Comparison of ENCODE assay signal across 8 cellular contexts in genomic region chr5:103808464-103809106, GRCh38.
A peak's percentile ranks its signal among the peaks of the same experiment; 100 is the strongest.
DNase-seq lines count a peak whose midpoint lies in the region; ATAC-seq and TF ChIP-seq lines count a peak whose summit lies in the region.

No MANE protein-coding gene starts in this region.

- intact Hi-C loops in mammary epithelial cell (cut with micrococcal nuclease) (loop anchor here (1.0 to 5.0 kb wide), 3 partner anchors 226 to 605 kb away; no protein-coding TSS in a partner anchor), lower lobe of right lung (cut with DNase I) (no loop called here)

- TF ChIP-seq CTCF in HL-60 (IDR thresholded peaks at IDR 0.05; ENCODE audit: insufficient read depth, low read length) (peak; percentile 44), mammary epithelial cell (conservative IDR thresholded peaks at IDR 0.05 in 1 of 2, IDR thresholded peaks at IDR 0.05 in 1 of 2; ENCODE audit: extremely low read depth in 1 of 2, insufficient read depth in 1 of 2, low read depth in 1 of 2, low read length in 2 of 2) (peak; percentile 99 to 100), lower lobe of right lung (IDR thresholded peaks at IDR 0.05) (peak; percentile 64)

- no peaks in the 10 kb centered on the region for H3K36me3 ChIP-seq in mammary epithelial cell (ENCODE audit: insufficient read depth, low read length)
- no peaks in the 10 kb centered on the region for H3K36me3 ChIP-seq in lower lobe of right lung

- no peak overlapping the region for H3K27ac ChIP-seq in HL-60 (replicated peaks)
- H3K27ac ChIP-seq in mammary epithelial cell (ENCODE audit: insufficient read depth, low read depth, low read length) = no peak overlapping the region
- H3K27ac ChIP-seq in lower lobe of right lung = no peak overlapping the region

- H3K4me2 ChIP-seq in mammary epithelial cell (ENCODE audit: insufficient read depth, low read depth, low read length) = no peak overlapping the region

- CTCF ChIA-PET in mammary epithelial cell (lab: Charles Lee; ENCODE audit: low non-redundant PET) = interaction anchor here (0.5 to 1.0 kb wide), 4 partner anchors 42 to 597 kb away, joined by 3 to 10 read pairs (median 4); no protein-coding TSS in a partner anchor

- H3K79me2 ChIP-seq in mammary epithelial cell (ENCODE audit: insufficient read depth, low read length) = no peaks in the 10 kb centered on the region

- no TSS peak for BruUV-seq in mammary epithelial cell (replicated peaks; lab: Mats Ljungman, UMichigan)

- H3K27me3 ChIP-seq in HL-60 (ENCODE audit: insufficient read depth, poor library complexity, severe bottlenecking) (no peaks in the 10 kb centered on the region), mammary epithelial cell (ENCODE audit: insufficient read depth, low read length) (no peaks in the 10 kb centered on the region), lower lobe of right lung (ENCODE audit: low read depth) (no peaks in the 10 kb centered on the region)

- 0% methylated on average over 3 of the region's 3 CpGs for WGBS in mammary epithelial cell (ENCODE audit: low coverage, missing lambda C conversion rate)

- H3K4me3 ChIP-seq in HL-60 (replicated peaks; ENCODE audit: insufficient read depth, low read length) (no peak overlapping the region), mammary epithelial cell (replicated peaks in 1 of 3; ENCODE audit: insufficient read depth in 1 of 3, low read depth in 2 of 3, low read length in 3 of 3) (no peak overlapping the region), lower lobe of right lung (no peak overlapping the region)

- no peak overlapping the region for H2AFZ ChIP-seq in mammary epithelial cell (ENCODE audit: low read depth, low read length)

- ATAC-seq in GM21360 (IDR thresholded peaks at IDR 0.05; ENCODE audit: unreplicated experiment) = peak; percentile 97
- ATAC-seq in lower lobe of right lung = peak; percentile 66 to 67
- no peak for ATAC-seq in GM19324 (IDR thresholded peaks at IDR 0.05; ENCODE audit: low FRiP score, unreplicated experiment)

- H4K20me1 ChIP-seq in mammary epithelial cell (ENCODE audit: insufficient read depth, low read length) = no peaks in the 10 kb centered on the region

- H3K4me1 ChIP-seq in mammary epithelial cell (ENCODE audit: insufficient read depth, low read length) = no peaks in the 10 kb centered on the region
- no peaks in the 10 kb centered on the region for H3K4me1 ChIP-seq in lower lobe of right lung

- H3K9me3 ChIP-seq in mammary epithelial cell (replicated peaks; ENCODE audit: insufficient read depth, low read length) (no peaks in the 10 kb centered on the region), lower lobe of right lung (no peaks in the 10 kb centered on the region)

- dilution Hi-C loops in mammary epithelial cell (cut with HindIII; ENCODE audit: low sequenced_read_pairs) = no loop called here

- in situ Hi-C loops in mammary epithelial cell (cut with MboI; ENCODE audit: low sequenced_read_pairs in 2 of 2) = loop anchor here in 1 of 2 donors (25.0 kb wide), 1 partner anchor 354 kb away; no protein-coding TSS in a partner anchor

- no peak overlapping the region for H3K9ac ChIP-seq in mammary epithelial cell (ENCODE audit: insufficient read depth, low read length)

- DNase-seq in DMS 273 treated with DMSO at 0.1 percent for 48 hours (lab: John Stamatoyannopoulos, UW) (peak; percentile 51), HL-60 (ENCODE audit: low read depth in 1 of 2, low spot score in 1 of 2) (no peak), NCI-H82 (lab: John Stamatoyannopoulos, UW) (peak; percentile 81), mammary epithelial cell (peak; percentile 40), lower lobe of right lung (no peak), 8988T (no peak)

Comparison
In these comparisons a context has a peak if more than half of its experiments do, and no peak if none do; other contexts are left out.
1. DNase-seq: peak in DMS 273 treated with DMSO at 0.1 percent for 48 hours (single experiment), NCI-H82 (single experiment) and mammary epithelial cell (single experiment); none in HL-60 (0 of 2), lower lobe of right lung (single experiment) and 8988T (single experiment).
2. CTCF ChIP-seq: peak in every context shown above with its lines; median percentile 100 in mammary epithelial cell; 64 in lower lobe of right lung; 44 in HL-60.